ENCODE assay signal across 15 cellular contexts in the genomic region with DNA sequence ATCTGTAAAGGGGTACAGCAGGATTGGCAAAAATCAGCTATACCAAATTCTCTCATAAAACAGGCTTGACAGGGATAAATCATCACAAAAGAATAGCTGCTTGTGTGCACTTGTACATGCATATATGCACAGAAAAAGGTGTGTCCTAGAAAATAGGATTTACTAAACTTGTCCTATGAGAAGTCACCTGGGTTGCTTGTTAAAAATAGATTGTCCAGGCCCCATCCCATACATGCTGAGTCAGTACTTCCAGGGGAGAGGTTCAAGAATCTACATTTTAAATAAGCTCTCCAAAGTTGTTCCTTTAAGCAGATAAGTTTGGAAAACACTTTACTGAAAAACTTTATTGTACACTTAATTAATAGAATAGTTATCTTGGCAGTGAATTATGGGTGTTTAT.
"Had no signal": no experiment of that assay in that cellular context is flagged by ENCODE, and none has a peak within 500 bp of the region (broad histone marks: within the 10 kb centered on the region; RNA-seq: fewer than 3 reads in every experiment).

No MANE protein-coding gene starts in this region.

- H3K4me3 Mint-ChIP-seq: activated CD8-positive, alpha-beta T cell treated with anti-CD3 and anti-CD28 coated beads, Interleukin-2, amount 10 ng/mL, durations not matched to agents 7 days and 5 days; naive thymus-derived CD8-positive, alpha-beta T cell; stimulated activated naive CD8-positive, alpha-beta T cell treated with anti-CD3 and anti-CD28 coated beads, Interleukin-15, Interleukin-2, amounts not matched to agents 100 ng/mL and 50 ng/mL, for 24 hours; T-helper 17 cell; WTC11 had no signal

- H3K27me3 Mint-ChIP-seq: naive thymus-derived CD8-positive, alpha-beta T cell; stimulated activated naive CD8-positive, alpha-beta T cell treated with anti-CD3 and anti-CD28 coated beads, Interleukin-15, Interleukin-2, amounts not matched to agents 100 ng/mL and 50 ng/mL, for 24 hours; T-helper 17 cell had no signal

- ATAC-seq: activated CD8-positive, alpha-beta T cell treated with anti-CD3 and anti-CD28 coated beads, Interleukin-2, amount 10 ng/mL, durations not matched to agents 7 days and 5 days; naive thymus-derived CD8-positive, alpha-beta T cell; T-helper 17 cell; WTC11 had no signal

- H3K36me3 Mint-ChIP-seq: WTC11 had no signal

- H3K4me1 ChIP-seq: testis had no signal

- H3K4me3 ChIP-seq: lung, testis had no signal

- DNase-seq: activated CD4-positive, alpha-beta T cell treated with anti-CD3 and anti-CD28 coated beads for 48 hours; activated CD8-positive, alpha-beta memory T cell treated with anti-CD3 and anti-CD28 coated beads, Interleukin-2, amount 50 U/mL, for 48 hours; activated CD8-positive, alpha-beta T cell treated with anti-CD3 and anti-CD28 coated beads, Interleukin-2, amount 10 ng/mL, durations not matched to agents 7 days and 5 days; activated naive CD4-positive, alpha-beta T cell treated with Interleukin-2 at 50 U/mL for 16 hours; central memory CD4-positive, alpha-beta T cell; cortex of kidney; effector CD8-positive, alpha-beta T cell; naive thymus-derived CD8-positive, alpha-beta T cell; nucleus accumbens; stimulated activated CD4-positive, alpha-beta T cell treated with anti-CD3 and anti-CD28 coated beads, Interleukin-4, amount 100 ng/mL, for 24 hours; T-helper 17 cell; testis had no signal

- H3K9me3 Mint-ChIP-seq: naive thymus-derived CD8-positive, alpha-beta T cell; stimulated activated naive CD8-positive, alpha-beta T cell treated with anti-CD3 and anti-CD28 coated beads, Interleukin-15, Interleukin-2, amounts not matched to agents 100 ng/mL and 50 ng/mL, for 24 hours; WTC11 had no signal

- H3K27ac Mint-ChIP-seq: activated CD8-positive, alpha-beta T cell treated with anti-CD3 and anti-CD28 coated beads, Interleukin-2, amount 10 ng/mL, durations not matched to agents 7 days and 5 days; naive thymus-derived CD8-positive, alpha-beta T cell; stimulated activated naive CD8-positive, alpha-beta T cell treated with anti-CD3 and anti-CD28 coated beads, Interleukin-15, Interleukin-2, amounts not matched to agents 100 ng/mL and 50 ng/mL, for 24 hours; T-helper 17 cell had no signal

- H3K9me3 ChIP-seq: testis had no signal

- H3K27me3 ChIP-seq: testis had no signal
